ENCODE assay signal across 8 cellular contexts in the genomic region with DNA sequence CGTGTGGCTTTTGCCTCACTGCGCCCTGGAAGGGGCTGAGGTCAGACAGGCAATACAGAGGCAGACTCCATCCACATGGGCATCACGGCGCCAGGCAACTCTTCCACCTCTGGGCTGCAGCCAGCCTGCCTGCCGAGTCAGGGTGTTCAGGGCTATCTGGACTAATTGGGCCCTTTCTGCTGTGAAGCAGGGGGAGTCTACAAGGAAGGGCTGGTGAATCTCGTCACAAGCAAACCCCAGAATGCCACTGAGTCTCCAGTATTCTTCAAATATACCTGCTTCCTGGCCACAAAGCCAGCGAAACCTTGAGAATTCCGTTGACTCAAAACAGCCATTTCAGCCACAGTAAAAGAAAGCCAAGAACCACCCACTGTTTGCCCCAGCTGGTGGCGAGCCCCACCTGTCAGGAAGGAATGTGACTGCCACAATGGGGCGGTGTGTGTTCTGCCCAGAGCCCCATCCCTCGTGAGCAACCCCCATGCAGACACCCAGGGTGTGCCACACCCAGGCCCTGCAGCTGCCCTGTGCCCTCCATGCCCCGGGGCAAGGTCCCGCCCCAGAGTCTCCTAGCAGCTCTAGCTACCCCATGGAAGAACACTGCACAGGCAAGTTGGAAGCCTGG.
DNase-seq lines count a peak whose midpoint lies in the region; ATAC-seq lines count a peak whose summit lies in the region.

No MANE protein-coding gene starts in this region.

- ATAC-seq in HG03196 (IDR thresholded peaks at IDR 0.05; ENCODE audit: unreplicated experiment): peak; percentile 74
- no peak for ATAC-seq in HG03521 (IDR thresholded peaks at IDR 0.05; ENCODE audit: unreplicated experiment)

- intact Hi-C loops in posterior cingulate gyrus (cut with DNase I): no loop called here

- DNase-seq in NCI-H748 (lab: John Stamatoyannopoulos, UW; ENCODE audit: unreplicated experiment): peak; percentile 31
- no peak for DNase-seq in NCI-H748 treated with DMSO at 0.1 percent for 48 hours (lab: John Stamatoyannopoulos, UW)
- peak; percentile 42 for DNase-seq in activated T-cell treated with anti-CD3 and anti-CD28 coated beads for 24 hours (ENCODE audit: low read depth)
- peak; percentile 89 for DNase-seq in myocyte (ENCODE audit: low read depth)
- DNase-seq in posterior cingulate gyrus: no peak
- no peak for DNase-seq in SW 1271 (lab: John Stamatoyannopoulos, UW)

Comparison
In these comparisons a context has a peak if more than half of its experiments do, and no peak if none do; other contexts are left out.
1. DNase-seq: peak in NCI-H748 (single experiment), activated T-cell treated with anti-CD3 and anti-CD28 coated beads for 24 hours (single experiment) and myocyte (single experiment); none in NCI-H748 treated with DMSO at 0.1 percent for 48 hours (single experiment), posterior cingulate gyrus (0 of 10) and SW 1271 (0 of 2).